16 cellular contexts compared by ENCODE assay signal in the genomic region with DNA sequence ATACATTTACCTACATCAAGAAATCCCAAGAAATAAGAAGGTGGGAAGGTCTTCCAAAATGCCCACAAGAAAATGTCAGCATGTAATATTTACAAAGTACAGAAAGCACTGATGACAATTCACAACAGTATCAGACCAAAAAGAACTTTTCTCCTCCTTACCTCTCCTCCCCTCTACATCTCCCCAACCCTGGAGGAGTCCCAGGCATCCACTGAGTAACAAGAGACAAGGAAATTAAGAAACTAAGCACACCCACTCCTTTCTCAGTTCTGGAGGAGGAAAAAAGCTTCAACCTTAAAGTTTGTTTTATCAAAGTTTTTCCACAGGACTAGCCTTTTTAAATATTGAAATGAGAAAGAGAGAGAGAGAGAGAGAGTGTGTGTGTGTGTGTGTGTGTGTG. TPM values are rescaled to one million over a fixed set of nuclear protein-coding genes. Genes with fewer than 3 reads are reported as not detected.
DNase-seq lines count a peak whose midpoint lies in the region; ATAC-seq and TF ChIP-seq lines count a peak whose summit lies in the region.
"Had no signal": no experiment of that assay in that cellular context is flagged by ENCODE, and none has a peak within 500 bp of the region (broad histone marks: within the 10 kb centered on the region; RNA-seq: fewer than 3 reads in every experiment).

No MANE protein-coding gene starts in this region.

- H3K4me1 Mint-ChIP-seq in activated naive CD4-positive, alpha-beta T cell treated with anti-CD3 and anti-CD28 coated beads, Interleukin-2, amount 50 U/mL, for 24 hours = peaks cover 39% of the 10 kb centered on the region
- peaks cover 39% of the 10 kb centered on the region for H3K4me1 Mint-ChIP-seq in activated naive CD4-positive, alpha-beta T cell treated with anti-CD3 and anti-CD28 coated beads for 36 hours (ENCODE audit: low read depth)
- H3K4me1 Mint-ChIP-seq in T-cell (peaks cover 29 to 35% (median 34%) of the 10 kb centered on the region in 3 donors), memory B cell (peaks cover 27% of the 10 kb centered on the region), type B pancreatic cell (ENCODE audit: unreplicated experiment) (peaks cover 13% of the 10 kb centered on the region)

- CTCF ChIA-PET in activated naive CD4-positive, alpha-beta T cell treated with anti-CD3 and anti-CD28 coated beads for 36 hours (lab: Charles Lee) = interaction anchor here (1.0 to 1.6 kb wide), 4 partner anchors 10 to 91 kb away, joined by 3 to 10 read pairs (median 5); partner anchors contain the start of gene SAAL1
- CTCF ChIA-PET in T-cell (lab: Charles Lee) = interaction anchor here in 1 of 2 donors (1.5 kb wide), 1 partner anchor 89 kb away, joined by 6 read pairs; no protein-coding TSS in a partner anchor

- no peak for TF ChIP-seq CTCF in type B pancreatic cell (conservative IDR thresholded peaks at IDR 0.05)

- POLR2A ChIA-PET in T-cell (lab: Charles Lee) = interaction anchor here in 1 of 2 donors (0.6 kb wide), 3 partner anchors 315 to 752 kb away, joined by 3 to 9 read pairs (median 4); no protein-coding TSS in a partner anchor

- peak overlapping the region; percentile 98 for H3K4me3 Mint-ChIP-seq in activated naive CD4-positive, alpha-beta T cell treated with anti-CD3 and anti-CD28 coated beads, Interleukin-2, amount 50 U/mL, for 24 hours
- H3K4me3 Mint-ChIP-seq in activated naive CD4-positive, alpha-beta T cell treated with anti-CD3 and anti-CD28 coated beads for 36 hours = no peak overlapping the region
- H3K4me3 Mint-ChIP-seq in T-cell (peak overlapping the region in 2 of 3 donors; percentile 20 to 57), memory B cell (peak overlapping the region; percentile 43), type B pancreatic cell (peak overlapping the region; percentile 70)

- no peaks in the 10 kb centered on the region for H3K27me3 Mint-ChIP-seq in activated naive CD4-positive, alpha-beta T cell treated with anti-CD3 and anti-CD28 coated beads, Interleukin-2, amount 50 U/mL, for 24 hours
- no peaks in the 10 kb centered on the region for H3K27me3 Mint-ChIP-seq in activated naive CD4-positive, alpha-beta T cell treated with anti-CD3 and anti-CD28 coated beads for 36 hours (ENCODE audit: low read depth)
- no peaks in the 10 kb centered on the region for H3K27me3 Mint-ChIP-seq in T-cell
- H3K27me3 Mint-ChIP-seq in memory B cell = no peaks in the 10 kb centered on the region
- peaks cover 36% of the 10 kb centered on the region for H3K27me3 Mint-ChIP-seq in type B pancreatic cell

- peak overlapping the region; percentile 49 for H3K27ac Mint-ChIP-seq in activated naive CD4-positive, alpha-beta T cell treated with anti-CD3 and anti-CD28 coated beads, Interleukin-2, amount 50 U/mL, for 24 hours
- no peak overlapping the region for H3K27ac Mint-ChIP-seq in activated naive CD4-positive, alpha-beta T cell treated with anti-CD3 and anti-CD28 coated beads for 36 hours
- H3K27ac Mint-ChIP-seq in T-cell (peak overlapping the region; percentile 25 to 97), memory B cell (peak overlapping the region; percentile 87), type B pancreatic cell (peak overlapping the region; percentile 60)

- no peaks in the 10 kb centered on the region for H3K36me3 Mint-ChIP-seq in activated naive CD4-positive, alpha-beta T cell treated with anti-CD3 and anti-CD28 coated beads, Interleukin-2, amount 50 U/mL, for 24 hours
- peaks cover 1% of the 10 kb centered on the region for H3K36me3 Mint-ChIP-seq in activated naive CD4-positive, alpha-beta T cell treated with anti-CD3 and anti-CD28 coated beads for 36 hours (ENCODE audit: low read depth)
- H3K36me3 Mint-ChIP-seq in T-cell (no peaks in the 10 kb centered on the region), memory B cell (no peaks in the 10 kb centered on the region), type B pancreatic cell (no peaks in the 10 kb centered on the region)

- no peaks in the 10 kb centered on the region for H3K9me3 Mint-ChIP-seq in activated naive CD4-positive, alpha-beta T cell treated with anti-CD3 and anti-CD28 coated beads, Interleukin-2, amount 50 U/mL, for 24 hours
- H3K9me3 Mint-ChIP-seq in activated naive CD4-positive, alpha-beta T cell treated with anti-CD3 and anti-CD28 coated beads for 36 hours = no peaks in the 10 kb centered on the region
- peaks cover 0 to 4% (median 0%) of the 10 kb centered on the region in 3 donors for H3K9me3 Mint-ChIP-seq in T-cell
- no peaks in the 10 kb centered on the region for H3K9me3 Mint-ChIP-seq in memory B cell
- no peaks in the 10 kb centered on the region for H3K9me3 Mint-ChIP-seq in type B pancreatic cell

- intact Hi-C loops in activated naive CD4-positive, alpha-beta T cell treated with anti-CD3 and anti-CD28 coated beads for 36 hours (cut with micrococcal nuclease) = loop anchor here (2.0 to 5.0 kb wide), 7 partner anchors 663 to 1697 kb away; partner anchors contain the start of genes C11orf58, E2F8, NAV2 and NCR3LG1

- no peak for ATAC-seq in T-cell (replicated peaks in 1 of 4)
- ATAC-seq in memory B cell (ENCODE audit: low read depth) = no peak
- no peak for ATAC-seq in HG03196 (IDR thresholded peaks at IDR 0.05; ENCODE audit: unreplicated experiment)
- ATAC-seq: esophagus mucosa, gastrocnemius medialis had no signal

- no peak for DNase-seq in activated naive CD4-positive, alpha-beta T cell treated with anti-CD3 and anti-CD28 coated beads for 36 hours
- DNase-seq in T-cell (no peak), memory B cell (ENCODE audit: low spot score in 2 of 2) (no peak), type B pancreatic cell (ENCODE audit: extremely low spot score, unreplicated experiment) (no peak), anterior cingulate cortex (lab: John Stamatoyannopoulos, UW) (no peak)
- DNase-seq: aorta; cerebellar nuclear complex; gastrocnemius medialis; H7; mesenchymal stem cell; NCI-H524 treated with DMSO at 0.1 percent for 48 hours; small intestine; stimulated activated CD4-positive, alpha-beta T cell treated with anti-CD3 and anti-CD28 coated beads, Interleukin-4, amount 100 ng/mL, for 24 hours had no signal

RNA-seq across cellular contexts. Expression of gene SERGEF, which starts 2.0 kb away (rescaled TPM):
- total RNA-seq in activated naive CD4-positive, alpha-beta T cell treated with anti-CD3 and anti-CD28 coated beads for 36 hours = 10 to 100 TPM; 40.2 to 41.7 TPM
- total RNA-seq in T-cell = 10 to 100 TPM; 45.9 to 59.1 (median 55.9) TPM
- 26.4 and 27.1 TPM in 2 replicates for total RNA-seq in type B pancreatic cell (ENCODE audit: low replicate concordance)

RNA-seq across cellular contexts. Expression of gene TPH1, which starts 31.2 kb away (rescaled TPM):
- total RNA-seq in activated naive CD4-positive, alpha-beta T cell treated with anti-CD3 and anti-CD28 coated beads for 36 hours = under 1 TPM in 1 of 2 experiments, not detected in 1; 0.47 TPM
- total RNA-seq in T-cell = 1 to 10 TPM in 3 of 5 donors, under 1 TPM in 2; 0.38 to 1.3 (median 1.1) TPM
- 20.5 and 45.5 TPM in 2 replicates for total RNA-seq in type B pancreatic cell (ENCODE audit: low replicate concordance)
